ENCODE assay signal across 35 cellular contexts in genomic region chr5:172245823-172246222, GRCh38. TPM values are rescaled to one million over a fixed set of nuclear protein-coding genes. Genes with fewer than 3 reads are reported as not detected.
DNase-seq lines count a peak whose midpoint lies in the region; ATAC-seq and TF ChIP-seq lines count a peak whose summit lies in the region.
"Had no signal": no experiment of that assay in that cellular context is flagged by ENCODE, and none has a peak within 500 bp of the region (broad histone marks: within the 10 kb centered on the region; RNA-seq: fewer than 3 reads in every experiment).

No MANE protein-coding gene starts in this region.

- no peak overlapping the region for H3K27ac ChIP-seq in psoas muscle
- H3K27ac ChIP-seq in breast epithelium = no peak overlapping the region
- H3K27ac ChIP-seq in spleen = no peak overlapping the region
- H3K27ac ChIP-seq: esophagus muscularis mucosa, HL-60, pancreas, right atrium auricular region, testis, uterus had no signal

- H3K36me3 ChIP-seq in psoas muscle (ENCODE audit: insufficient read depth in 1 of 2, low read depth in 1 of 2) = no peaks in the 10 kb centered on the region
- no peaks in the 10 kb centered on the region for H3K36me3 ChIP-seq in breast epithelium
- peaks cover 0 to 12% (median 0%) of the 10 kb centered on the region in 6 donors for H3K36me3 ChIP-seq in spleen
- H3K36me3 ChIP-seq: BE2C, esophagus muscularis mucosa, pancreas, right atrium auricular region, uterus had no signal

- H3K9me3 ChIP-seq in psoas muscle (no peaks in the 10 kb centered on the region), breast epithelium (peaks cover 3 to 6% of the 10 kb centered on the region in 2 donors), spleen (peaks cover 0 to 16% (median 10%) of the 10 kb centered on the region in 8 donors)
- H3K9me3 ChIP-seq: BE2C, pancreas, testis, uterus had no signal

- peaks cover 74% of the 10 kb centered on the region for H3K36me3 Mint-ChIP-seq in nephron progenitor cell (ENCODE audit: low read depth)

- WGBS in psoas muscle, 3 donors = 55 to 66% (median 60%) methylated on average over 2 of the region's 2 CpGs
- 69 to 85% (median 75%) methylated on average over 2 of the region's 2 CpGs for WGBS in spleen, 5 donors

- peaks cover 39% of the 10 kb centered on the region for H3K9me3 Mint-ChIP-seq in nephron progenitor cell
- H3K9me3 Mint-ChIP-seq: endodermal cell; stimulated activated effector memory CD8-positive, alpha-beta T cell treated with anti-CD3 and anti-CD28 coated beads, Interleukin-12 subunit alpha, Interleukin-12 subunit beta, amount 100 ng/mL, for 72 hours had no signal

- no peak overlapping the region for H3K4me3 Mint-ChIP-seq in nephron progenitor cell
- H3K4me3 Mint-ChIP-seq: activated CD8-positive, alpha-beta T cell treated with anti-CD3 and anti-CD28 coated beads for 36 hours; activated naive CD8-positive, alpha-beta T cell; CD8-positive, alpha-beta memory T cell; endodermal cell; naive thymus-derived CD8-positive, alpha-beta T cell; stimulated activated effector memory CD8-positive, alpha-beta T cell treated with anti-CD3 and anti-CD28 coated beads, Interleukin-12 subunit alpha, Interleukin-12 subunit beta, amount 100 ng/mL, for 72 hours; T-helper 1 cell treated with Interleukin-12 subunit alpha and Interleukin-12 subunit beta and Interleukin-4 antibody, amounts not matched to agents 30 μg/mL and 1 μg/mL, for 36 hours had no signal

- peaks cover 18% of the 10 kb centered on the region for H3K4me1 Mint-ChIP-seq in nephron progenitor cell
- H3K4me1 Mint-ChIP-seq: endodermal cell had no signal

- H3K4me3 ChIP-seq in psoas muscle = no peak overlapping the region
- no peak overlapping the region for H3K4me3 ChIP-seq in breast epithelium
- H3K4me3 ChIP-seq in spleen = no peak overlapping the region
- H3K4me3 ChIP-seq: esophagus muscularis mucosa, pancreas, right atrium auricular region, testis, uterus had no signal

- no peak for TF ChIP-seq CTCF in nephron progenitor cell (IDR thresholded peaks at IDR 0.05)
- TF ChIP-seq CTCF in psoas muscle (IDR thresholded peaks at IDR 0.05) = no peak
- TF ChIP-seq CTCF in breast epithelium (IDR thresholded peaks at IDR 0.05) = no peak
- no peak for TF ChIP-seq CTCF in spleen (IDR thresholded peaks at IDR 0.05 in 8 of 11, conservative IDR thresholded peaks at IDR 0.05 in 3 of 11)

- H3K4me1 ChIP-seq in psoas muscle = no peaks in the 10 kb centered on the region
- no peaks in the 10 kb centered on the region for H3K4me1 ChIP-seq in breast epithelium
- no peaks in the 10 kb centered on the region for H3K4me1 ChIP-seq in spleen
- H3K4me1 ChIP-seq: BE2C, pancreas, right atrium auricular region, testis, uterus had no signal

- TF ChIP-seq POLR2A in breast epithelium (IDR thresholded peaks at IDR 0.05) (no peak), spleen (IDR thresholded peaks at IDR 0.05) (no peak)

- DNase-seq in AG08395 (ENCODE audit: low spot score) (peak; percentile 22), HCEC 1CT (peak; percentile 8), fibroblast of gingiva (ENCODE audit: low read depth) (peak; percentile 69), nephron progenitor cell (no peak), psoas muscle (no peak), breast epithelium (ENCODE audit: low spot score in 2 of 2) (no peak), spleen (no peak)
- DNase-seq in NK-92 treated with Interleukin-12 subunit alpha and Interleukin-12 subunit beta, amount 100 ng/mL, for 24 hours (lab: John Stamatoyannopoulos, UW) = no peak
- DNase-seq: activated CD4-positive, CD25-positive, alpha-beta regulatory T cell treated with anti-CD3 and anti-CD28 coated beads, Interleukin-2, amount 50 U/mL, for 72 hours; activated CD8-positive, alpha-beta T cell treated with anti-CD3 and anti-CD28 coated beads for 36 hours; aorta; BE2C; CD8-positive, alpha-beta memory T cell; endodermal cell; glutamatergic neuron; Karpas-422; naive thymus-derived CD8-positive, alpha-beta T cell; NCI-H1417 treated with DMSO at 0.1 percent for 48 hours; NCI-H82; pancreas; RPMI8226; stimulated activated CD4-positive, alpha-beta T cell treated with anti-CD3 and anti-CD28 coated beads, Interleukin-12 subunit alpha, Interleukin-12 subunit beta, amount 100 ng/mL, for 4 hours; stimulated activated CD4-positive, alpha-beta T cell treated with anti-CD3 and anti-CD28 coated beads, Interleukin-4, amount 100 ng/mL, for 24 hours; testis; uterus had no signal

- H3K27ac Mint-ChIP-seq in nephron progenitor cell = peak overlapping the region; percentile 37
- H3K27ac Mint-ChIP-seq: activated CD8-positive, alpha-beta T cell treated with anti-CD3 and anti-CD28 coated beads for 36 hours; activated naive CD8-positive, alpha-beta T cell; CD8-positive, alpha-beta memory T cell; endodermal cell; naive thymus-derived CD8-positive, alpha-beta T cell; stimulated activated effector memory CD8-positive, alpha-beta T cell treated with anti-CD3 and anti-CD28 coated beads, Interleukin-12 subunit alpha, Interleukin-12 subunit beta, amount 100 ng/mL, for 72 hours; T-helper 1 cell treated with Interleukin-12 subunit alpha and Interleukin-12 subunit beta and Interleukin-4 antibody, amounts not matched to agents 30 μg/mL and 1 μg/mL, for 36 hours had no signal

- no peak for ATAC-seq in psoas muscle
- ATAC-seq: activated CD8-positive, alpha-beta T cell treated with anti-CD3 and anti-CD28 coated beads for 36 hours; naive thymus-derived CD8-positive, alpha-beta T cell; pancreas; stimulated activated effector memory CD8-positive, alpha-beta T cell treated with anti-CD3 and anti-CD28 coated beads, Interleukin-12 subunit alpha, Interleukin-12 subunit beta, amount 100 ng/mL, for 72 hours had no signal

- H3K27me3 ChIP-seq in psoas muscle (ENCODE audit: insufficient read depth in 3 of 3, low read length in 2 of 3) = no peaks in the 10 kb centered on the region
- H3K27me3 ChIP-seq in breast epithelium = no peaks in the 10 kb centered on the region
- H3K27me3 ChIP-seq in spleen (replicated peaks in 1 of 7) = no peaks in the 10 kb centered on the region
- H3K27me3 ChIP-seq: BE2C, esophagus muscularis mucosa, pancreas, right atrium auricular region, testis, uterus had no signal

- intact Hi-C loops in psoas muscle (cut with DNase I) = no loop called here
- intact Hi-C loops in breast epithelium (cut with DNase I; ENCODE audit: low total_unique reads) = no loop called here
- intact Hi-C loops in spleen (cut with DNase I; ENCODE audit: low total_unique reads) = no loop called here

- H3K27me3 Mint-ChIP-seq in nephron progenitor cell (ENCODE audit: low read depth, poor library complexity) = no peaks in the 10 kb centered on the region
- H3K27me3 Mint-ChIP-seq: activated CD8-positive, alpha-beta T cell treated with anti-CD3 and anti-CD28 coated beads for 36 hours; activated naive CD8-positive, alpha-beta T cell; CD8-positive, alpha-beta memory T cell; naive thymus-derived CD8-positive, alpha-beta T cell had no signal

RNA-seq across cellular contexts. Expression of gene UBTD2, which starts 37.7 kb away (rescaled TPM):
- 10 to 100 TPM in 1 of 4 donors, 1 to 10 TPM in 3; 7.4 to 12.3 (median 8.6) TPM for total RNA-seq in psoas muscle
- polyA plus RNA-seq in psoas muscle = 10 to 100 TPM in 1 of 3 donors, 1 to 10 TPM in 2; 5.3 to 10.5 (median 8.6) TPM
- 10 to 100 TPM; 21.8 to 32.3 (median 27.9) TPM for total RNA-seq in breast epithelium
- 10 to 100 TPM in 3 of 7 donors, 1 to 10 TPM in 4; 7.8 to 13.9 (median 9.8) TPM for total RNA-seq in spleen
- 1 to 10 TPM; 4.9 to 7.4 (median 5.1) TPM for polyA plus RNA-seq in spleen

RNA-seq across cellular contexts. Expression of gene EFCAB9, which starts 51.9 kb away (rescaled TPM):
- total RNA-seq in psoas muscle (not detected), breast epithelium (not detected), spleen (not detected)
- polyA plus RNA-seq in psoas muscle (under 1 TPM in 1 of 3 donors, not detected in 2; 0.08 TPM), spleen (not detected)
- total RNA-seq: A172; activated CD8-positive, alpha-beta T cell treated with anti-CD3 and anti-CD28 coated beads for 36 hours; aorta; CD8-positive, alpha-beta memory T cell; endodermal cell; esophagus muscularis mucosa; liver; naive thymus-derived CD8-positive, alpha-beta T cell; pancreas; right atrium auricular region; SK-MEL-5; uterus had no signal
- polyA plus RNA-seq: aorta; CD8-positive, alpha-beta memory T cell; keratinocyte; liver; naive thymus-derived CD8-positive, alpha-beta T cell; pancreas had no signal

RNA-seq across cellular contexts. Expression of gene STK10, which starts 57.8 kb away (rescaled TPM):
- 1 to 10 TPM; 6.1 to 8.6 (median 6.6) TPM for total RNA-seq in psoas muscle
- polyA plus RNA-seq in psoas muscle = 1 to 10 TPM; 1.9 to 6.4 (median 3.7) TPM
- total RNA-seq in breast epithelium = 10 to 100 TPM; 17.1 to 32.5 (median 23.3) TPM
- total RNA-seq in spleen = 100 to 1,000 TPM; 112 to 290 (median 182) TPM
- polyA plus RNA-seq in spleen = 10 to 100 TPM; 34.0 to 60.0 (median 55.2) TPM

Comparison
In these comparisons a context has a peak if more than half of its experiments do, and no peak if none do; other contexts are left out.
1. DNase-seq: peak in AG08395 (single experiment), HCEC 1CT (single experiment) and fibroblast of gingiva (single experiment); none in nephron progenitor cell (single experiment), NK-92 treated with Interleukin-12 subunit alpha and Interleukin-12 subunit beta, amount 100 ng/mL, for 24 hours (single experiment), psoas muscle (0 of 2), breast epithelium (0 of 2) and spleen (single experiment).